Comparison of ENCODE assay signal across 8 cellular contexts in genomic region chr1:202184750-202185460, GRCh38. TPM values are rescaled to one million over a fixed set of nuclear protein-coding genes. Genes with fewer than 3 reads are reported as not detected.
DNase-seq lines count a peak whose midpoint lies in the region; ATAC-seq and TF ChIP-seq lines count a peak whose summit lies in the region.

No MANE protein-coding gene starts in this region.

- CTCF ChIA-PET in A673 (lab: Charles Lee) = no interaction called here

- ATAC-seq in GM18861 (IDR thresholded peaks at IDR 0.05; ENCODE audit: unreplicated experiment) (peak; percentile 48), T-helper 17 cell (peak; percentile 62), GM21515 (IDR thresholded peaks at IDR 0.05; ENCODE audit: unreplicated experiment) (no peak)

- POLR2A ChIA-PET in A673 (lab: Charles Lee; ENCODE audit: low non-redundant PET) = interaction anchor here (0.7 kb wide), 1 partner anchor 131 kb away, joined by 5 read pairs; no protein-coding TSS in a partner anchor

- BruUV-seq in A673 (replicated peaks; lab: Mats Ljungman, UMichigan) = no TSS peak

- H3K4me1 ChIP-seq in A673 (ENCODE audit: insufficient read depth, low read length, poor library complexity, severe bottlenecking) (no peaks in the 10 kb centered on the region), right atrium auricular region (peaks cover 0 to 5% of the 10 kb centered on the region in 2 donors)

- H3K4me3 ChIP-seq in A673 (ENCODE audit: low read depth, low read length, poor library complexity, severe bottlenecking) (no peak overlapping the region), right atrium auricular region (no peak overlapping the region)

- H3K27ac Mint-ChIP-seq in T-helper 17 cell = peak overlapping the region; percentile 74

- no peak overlapping the region for H3K27ac ChIP-seq in A673 (ENCODE audit: low read depth, low read length, poor library complexity, severe bottlenecking)
- no peak overlapping the region for H3K27ac ChIP-seq in right atrium auricular region

- H3K4me1 Mint-ChIP-seq in T-helper 17 cell = peaks cover 15% of the 10 kb centered on the region

- peak; percentile 92 for TF ChIP-seq CTCF in A673 (conservative IDR thresholded peaks at IDR 0.05; ENCODE audit: low read depth, low read length)
- TF ChIP-seq CTCF in right atrium auricular region (IDR thresholded peaks at IDR 0.05) = peak; percentile 72 to 85

- H3K36me3 Mint-ChIP-seq in T-helper 17 cell (ENCODE audit: low read depth) = peaks cover 3% of the 10 kb centered on the region

- peak; percentile 92 for DNase-seq in A673 (ENCODE audit: low spot score)
- DNase-seq in NCI-H1436 treated with DMSO at 0.1 percent for 48 hours (lab: John Stamatoyannopoulos, UW) = peak; percentile 54
- peak; percentile 49 to 59 (median 50) for DNase-seq in T-helper 17 cell
- peak in 53 of 56 donors; percentile 5 to 85 (median 46) for DNase-seq in amygdala (lab: John Stamatoyannopoulos, UW)
- peak; percentile 73 for DNase-seq in right atrium auricular region (ENCODE audit: low spot score)
- peak; percentile 88 for DNase-seq in retina

- H3K9me3 ChIP-seq in A673 (ENCODE audit: low read depth, low read length, poor library complexity, severe bottlenecking) = no peaks in the 10 kb centered on the region
- H3K9me3 ChIP-seq in T-helper 17 cell (ENCODE audit: control insufficient read depth, low read length, poor library complexity, severe bottlenecking) = no peaks in the 10 kb centered on the region
- no peaks in the 10 kb centered on the region for H3K9me3 ChIP-seq in right atrium auricular region

- intact Hi-C loops in A673 (cut with micrococcal nuclease; ENCODE audit: unreplicated experiment) = loop anchor here (2.0 kb wide), 2 partner anchors 130 to 534 kb away; no protein-coding TSS in a partner anchor

- H3K27me3 ChIP-seq in A673 (replicated peaks; ENCODE audit: insufficient read depth, low read depth, low read length, poor library complexity) = peaks cover 2% of the 10 kb centered on the region
- no peaks in the 10 kb centered on the region for H3K27me3 ChIP-seq in right atrium auricular region

- H3K4me3 Mint-ChIP-seq in T-helper 17 cell = no peak overlapping the region

- no peaks in the 10 kb centered on the region for H3K36me3 ChIP-seq in A673 (ENCODE audit: insufficient read depth, low read length, poor library complexity, severe bottlenecking)
- H3K36me3 ChIP-seq in right atrium auricular region = no peaks in the 10 kb centered on the region

- peaks cover 17% of the 10 kb centered on the region for H3K27me3 Mint-ChIP-seq in T-helper 17 cell

RNA-seq across cellular contexts. Expression of gene LGR6, which starts 8.7 kb away (rescaled TPM):
- total RNA-seq in A673 (2021) = not detected in 2 replicates
- under 1 TPM; 0.13 to 0.25 TPM for total RNA-seq in T-helper 17 cell
- 10 to 100 TPM in 1 of 2 donors, 1 to 10 TPM in 1; 5.5 to 17.0 TPM for total RNA-seq in right atrium auricular region

RNA-seq across cellular contexts. Expression of gene PTPN7, which starts 24.5 kb away (rescaled TPM):
- total RNA-seq in A673 (2021) = 0.72 and 2.2 TPM in 2 replicates
- total RNA-seq in T-helper 17 cell = 100 to 1,000 TPM in 1 of 2 donors, 10 to 100 TPM in 1; 97.5 to 101 TPM
- under 1 TPM; 0.41 to 0.63 TPM for total RNA-seq in right atrium auricular region

RNA-seq across cellular contexts. Expression of gene ARL8A, which starts 40.4 kb away (rescaled TPM):
- total RNA-seq in A673 (2021) (41.9 and 48.3 TPM in 2 replicates), T-helper 17 cell (10 to 100 TPM; 71.9 to 76.4 TPM), right atrium auricular region (10 to 100 TPM; 30.8 to 41.6 TPM)

Comparison
In these comparisons a context has a peak if more than half of its experiments do, and no peak if none do; other contexts are left out.
1. RNA of gene PTPN7, which starts 24.5 kb away (total RNA-seq): 97.5 to 101 TPM in T-helper 17 cell; 0.72 to 2.2 TPM in A673 and 0.41 to 0.63 TPM in right atrium auricular region; every median in the first group is over 10 times any median in the second.
2. Peak in every context shown above with its lines, with median percentiles within 50 percentile points of each other: DNase-seq.